In genomic region chr17:48615212-48615962, GRCh38 we compare ENCODE assay signal across 10 cellular contexts. TPM values are rescaled to one million over a fixed set of nuclear protein-coding genes. Genes with fewer than 3 reads are reported as not detected.
DNase-seq lines count a peak whose midpoint lies in the region; ATAC-seq and TF ChIP-seq lines count a peak whose summit lies in the region.
"Had no signal": no experiment of that assay in that cellular context is flagged by ENCODE, and none has a peak within 500 bp of the region (broad histone marks: within the 10 kb centered on the region; RNA-seq: fewer than 3 reads in every experiment).

TSS of gene HOXB8 (minus strand) at chr17:48615292. CDS start at chr17:48614704, 588 bp downstream.

- DNase-seq in T-helper 1 cell: no peak
- DNase-seq in T-helper 17 cell: no peak
- no peak for DNase-seq in smooth muscle cell (lab: John Stamatoyannopoulos, UW; ENCODE audit: unreplicated experiment)
- no peak for DNase-seq in epidermal melanocyte (ENCODE audit: insufficient read length, low spot score)
- DNase-seq in HUDEP-2 (lab: John Stamatoyannopoulos, UW; ENCODE audit: unreplicated experiment in 76 of 76): no peak
- no peak for DNase-seq in neural progenitor cell (ENCODE audit: low spot score)
- DNase-seq: H7, spleen had no signal

- H3K4me2 ChIP-seq in smooth muscle cell: peak within 1 kb of the TSS; percentile 98
- no peak within 1 kb of the TSS for H3K4me2 ChIP-seq in neural progenitor cell

- peak within 1 kb of the TSS; percentile 79 for H3K27ac ChIP-seq in smooth muscle cell (ENCODE audit: low read depth)
- no peak within 1 kb of the TSS for H3K27ac ChIP-seq in neural progenitor cell
- H3K27ac ChIP-seq: spleen had no signal

- H3K4me1 ChIP-seq in iPS-15b (ENCODE audit: control insufficient read depth, insufficient read depth, low read length) (peaks cover 2% of the 10 kb centered on the region), smooth muscle cell (ENCODE audit: low read depth) (peaks cover 16% of the 10 kb centered on the region), neural progenitor cell (no peaks in the 10 kb centered on the region)

- H3K9me3 Mint-ChIP-seq in T-helper 1 cell treated with Interleukin-12 subunit alpha and Interleukin-12 subunit beta and Interleukin-4 antibody, amounts not matched to agents 30 μg/mL and 1 μg/mL, for 36 hours: no peaks in the 10 kb centered on the region
- H3K9me3 Mint-ChIP-seq in neural progenitor cell: peaks cover 3% of the 10 kb centered on the region

- peaks cover 3% of the 10 kb centered on the region for H3K36me3 Mint-ChIP-seq in T-helper 1 cell treated with Interleukin-12 subunit alpha and Interleukin-12 subunit beta and Interleukin-4 antibody, amounts not matched to agents 30 μg/mL and 1 μg/mL, for 36 hours (ENCODE audit: low read depth)
- H3K36me3 Mint-ChIP-seq in T-helper 17 cell (ENCODE audit: low read depth) (peaks cover 6% of the 10 kb centered on the region), neural progenitor cell (no peaks in the 10 kb centered on the region)

- H3K9me3 ChIP-seq in T-helper 17 cell (ENCODE audit: control insufficient read depth, low read length, poor library complexity, severe bottlenecking) (no peaks in the 10 kb centered on the region), iPS-15b (ENCODE audit: control insufficient read depth, insufficient read depth, low read length) (no peaks in the 10 kb centered on the region), smooth muscle cell (replicated peaks; ENCODE audit: low read depth) (no peaks in the 10 kb centered on the region), neural progenitor cell (ENCODE audit: low read depth) (no peaks in the 10 kb centered on the region)
- H3K9me3 ChIP-seq: spleen had no signal

- H3F3A ChIP-seq in smooth muscle cell (ENCODE audit: low read depth) (peaks cover 8% of the 10 kb centered on the region), neural progenitor cell (ENCODE audit: low read depth) (peaks cover 9% of the 10 kb centered on the region)

- no peak for ATAC-seq in T-helper 17 cell

- H3K9ac ChIP-seq in iPS-15b (ENCODE audit: low read depth, low read length) (no peak within 1 kb of the TSS), smooth muscle cell (ENCODE audit: low read depth) (peak within 1 kb of the TSS; percentile 61), neural progenitor cell (no peak within 1 kb of the TSS)

- H3K27me3 Mint-ChIP-seq in T-helper 1 cell treated with Interleukin-12 subunit alpha and Interleukin-12 subunit beta and Interleukin-4 antibody, amounts not matched to agents 30 μg/mL and 1 μg/mL, for 36 hours (ENCODE audit: low read depth): peaks cover 90% of the 10 kb centered on the region
- H3K27me3 Mint-ChIP-seq in T-helper 17 cell: peaks cover 92% of the 10 kb centered on the region
- peaks cover 94% of the 10 kb centered on the region for H3K27me3 Mint-ChIP-seq in neural progenitor cell (ENCODE audit: insufficient read depth, low read depth)

- H3K36me3 ChIP-seq in iPS-15b (ENCODE audit: control insufficient read depth, insufficient read depth, low read length) (no peaks in the 10 kb centered on the region), smooth muscle cell (ENCODE audit: low read depth) (no peaks in the 10 kb centered on the region), neural progenitor cell (no peaks in the 10 kb centered on the region)
- H3K36me3 ChIP-seq: spleen had no signal

- H3K4me3 ChIP-seq in iPS-15b (ENCODE audit: low read depth, low read length) (peak within 1 kb of the TSS; percentile 30), smooth muscle cell (peak within 1 kb of the TSS; percentile 69), neural progenitor cell (no peak within 1 kb of the TSS)

- H3K79me2 ChIP-seq in smooth muscle cell (ENCODE audit: low read depth): peaks cover 49% of the 10 kb centered on the region
- no peaks in the 10 kb centered on the region for H3K79me2 ChIP-seq in neural progenitor cell (ENCODE audit: low read depth)

- H3K4me3 Mint-ChIP-seq in T-helper 1 cell treated with Interleukin-12 subunit alpha and Interleukin-12 subunit beta and Interleukin-4 antibody, amounts not matched to agents 30 μg/mL and 1 μg/mL, for 36 hours: peak within 1 kb of the TSS; percentile 52
- H3K4me3 Mint-ChIP-seq in T-helper 17 cell (peak within 1 kb of the TSS; percentile 95), neural progenitor cell (no peak within 1 kb of the TSS)

- H3K27me3 ChIP-seq in iPS-15b (ENCODE audit: control insufficient read depth, insufficient read depth, low read length) (peaks cover 98% of the 10 kb centered on the region), smooth muscle cell (ENCODE audit: low read depth) (peaks cover 64% of the 10 kb centered on the region), neural progenitor cell (peaks cover 100% of the 10 kb centered on the region)

- H2AFZ ChIP-seq in smooth muscle cell (ENCODE audit: low read depth): no peak within 1 kb of the TSS
- no peak within 1 kb of the TSS for H2AFZ ChIP-seq in neural progenitor cell (replicated peaks)

- no peak for TF ChIP-seq CTCF in smooth muscle cell (IDR thresholded peaks at IDR 0.05; ENCODE audit: borderline replicate concordance, insufficient read depth, poor library complexity, severe bottlenecking)
- no peak for TF ChIP-seq CTCF in neural progenitor cell (IDR thresholded peaks at IDR 0.05)

- H3K4me1 Mint-ChIP-seq in T-helper 1 cell treated with Interleukin-12 subunit alpha and Interleukin-12 subunit beta and Interleukin-4 antibody, amounts not matched to agents 30 μg/mL and 1 μg/mL, for 36 hours (ENCODE audit: low read depth): peaks cover 45% of the 10 kb centered on the region
- H3K4me1 Mint-ChIP-seq in T-helper 17 cell (peaks cover 53% of the 10 kb centered on the region), neural progenitor cell (peaks cover 11% of the 10 kb centered on the region)

- 3% methylated on average over 34 of the region's 34 CpGs for WGBS in smooth muscle cell (ENCODE audit: low lambda C conversion rate)

- H4K20me1 ChIP-seq in smooth muscle cell (ENCODE audit: low read depth) (peaks cover 33% of the 10 kb centered on the region), neural progenitor cell (ENCODE audit: low read depth) (peaks cover 97% of the 10 kb centered on the region)

- H3K27ac Mint-ChIP-seq in T-helper 1 cell treated with Interleukin-12 subunit alpha and Interleukin-12 subunit beta and Interleukin-4 antibody, amounts not matched to agents 30 μg/mL and 1 μg/mL, for 36 hours: peak within 1 kb of the TSS; percentile 64
- H3K27ac Mint-ChIP-seq in T-helper 17 cell (peak within 1 kb of the TSS; percentile 73), neural progenitor cell (no peak within 1 kb of the TSS)

RNA-seq across cellular contexts. Expression of gene HOXB8, which starts in this region (rescaled TPM):
- not detected for total RNA-seq in T-helper 17 cell
- total RNA-seq in smooth muscle cell: 2.0 and 3.8 TPM in 2 replicates
- polyA plus RNA-seq in smooth muscle cell: 0.15 and 0.94 TPM in 2 replicates
- total RNA-seq in neural progenitor cell (ENCODE audit: low replicate concordance): not detected in 2 replicates
- total RNA-seq: H7, spleen had no signal
